18 cellular contexts compared by ENCODE assay signal in the genomic region with DNA sequence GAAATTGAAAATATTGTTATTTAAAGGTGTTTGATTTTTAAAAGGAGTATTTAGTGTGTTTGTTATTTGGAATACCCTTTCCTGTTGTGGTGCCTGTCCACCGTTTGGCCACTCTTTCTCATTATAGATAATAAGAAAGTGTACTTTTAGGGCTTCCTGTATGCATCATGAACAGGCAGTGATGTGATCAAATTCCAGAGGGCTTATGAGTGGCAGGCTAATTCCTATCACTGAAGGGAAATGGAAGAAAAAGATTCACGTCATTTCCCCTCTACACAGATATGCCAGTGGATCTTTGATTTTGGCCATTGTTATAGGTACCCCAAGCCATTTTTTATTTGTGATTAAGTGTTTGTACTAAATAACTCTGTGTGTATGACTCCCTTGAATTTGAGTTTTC.
"Had no signal": no experiment of that assay in that cellular context is flagged by ENCODE, and none has a peak within 500 bp of the region (broad histone marks: within the 10 kb centered on the region; RNA-seq: fewer than 3 reads in every experiment).

No MANE protein-coding gene starts in this region.

- ATAC-seq: lower lobe of right lung, pancreas, psoas muscle had no signal

- H3K9me3 Mint-ChIP-seq: nephron had no signal

- H3K4me3 Mint-ChIP-seq: nephron had no signal

- H3K27ac Mint-ChIP-seq: nephron had no signal

- DNase-seq: central memory CD4-positive, alpha-beta T cell; effector memory CD4-positive, alpha-beta T cell; heart left ventricle; hippocampal formation; kidney glomerular epithelial cell; lower lobe of right lung; mesenchymal stem cell; midbrain; occipital lobe; pancreas; psoas muscle; small intestine; stimulated activated CD4-positive, alpha-beta T cell treated with anti-CD3 and anti-CD28 coated beads, Interleukin-12 subunit alpha, Interleukin-12 subunit beta, amount 100 ng/mL, for 4 hours; stimulated activated naive CD4-positive, alpha-beta T cell; stomach; substantia nigra; trophoblast cell had no signal

- H3K4me1 Mint-ChIP-seq: nephron had no signal
